14 cellular contexts compared by ENCODE assay signal in genomic region chr5:35668794-35669193, GRCh38.
"Had no signal": no experiment of that assay in that cellular context is flagged by ENCODE, and none has a peak within 500 bp of the region (broad histone marks: within the 10 kb centered on the region; RNA-seq: fewer than 3 reads in every experiment).

No MANE protein-coding gene starts in this region.

- H3K36me3 ChIP-seq: ascending aorta, right atrium auricular region, upper lobe of right lung had no signal

- H3K9me3 ChIP-seq: ascending aorta, right atrium auricular region, testis, upper lobe of right lung had no signal

- ATAC-seq: activated CD4-positive, CD25-positive, alpha-beta regulatory T cell treated with anti-CD3 and anti-CD28 coated beads, Interleukin-2, amount 50 U/mL, for 24 hours; foreskin keratinocyte; left cardiac atrium; upper lobe of right lung had no signal

- H3K27ac ChIP-seq: ascending aorta, foreskin keratinocyte, right atrium auricular region, SK-N-MC, testis, upper lobe of right lung had no signal

- H3K4me1 ChIP-seq: ascending aorta, foreskin keratinocyte, right atrium auricular region, testis, upper lobe of right lung had no signal

- H3K27me3 ChIP-seq: ascending aorta, foreskin keratinocyte, right atrium auricular region, testis, upper lobe of right lung had no signal

- DNase-seq: activated CD4-positive, alpha-beta T cell treated with anti-CD3 and anti-CD28 coated beads, Interleukin-2, amount 50 U/mL, for 48 hours; foreskin keratinocyte; left cardiac atrium; midbrain; posterior cingulate gyrus; stimulated activated naive CD4-positive, alpha-beta T cell; testis; upper lobe of right lung had no signal

- H3K4me3 ChIP-seq: ascending aorta, lung, right atrium auricular region, SK-N-MC, smooth muscle cell, testis, upper lobe of right lung had no signal
